Comparison of ENCODE assay signal across 8 cellular contexts in the genomic region with DNA sequence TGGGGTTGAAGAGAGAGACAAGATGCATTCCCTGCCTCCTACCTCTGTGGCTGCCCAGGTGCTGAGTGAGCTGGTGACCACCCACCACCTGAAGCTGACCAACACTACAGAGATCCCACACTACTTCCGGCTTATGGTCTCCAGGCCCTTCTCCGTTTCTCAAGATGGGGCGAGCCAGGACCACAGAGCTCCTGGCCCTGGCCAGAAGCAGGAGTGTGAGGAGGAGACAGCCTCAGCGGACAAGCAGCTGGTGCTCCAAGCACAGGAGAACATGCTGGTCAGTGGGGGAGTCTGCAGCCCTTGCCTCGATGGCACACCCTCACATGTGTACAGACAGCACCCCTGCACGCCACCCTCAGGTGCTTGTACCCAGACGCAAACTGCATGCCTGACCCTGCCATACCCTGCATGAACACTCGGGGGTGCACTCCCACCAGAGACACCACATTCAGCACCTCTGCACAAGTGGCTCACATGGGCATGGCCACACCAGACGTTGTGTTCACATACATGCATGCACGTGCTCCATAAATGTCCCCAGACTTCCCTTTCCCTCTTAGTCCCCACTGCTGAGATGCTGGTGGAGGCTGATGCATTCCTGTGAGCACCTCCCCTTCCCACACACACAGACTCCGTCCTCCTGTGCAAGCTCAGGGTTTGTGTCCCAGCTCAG. TPM values are rescaled to one million over a fixed set of nuclear protein-coding genes. Genes with fewer than 3 reads are reported as not detected.
DNase-seq lines count a peak whose midpoint lies in the region; ATAC-seq and TF ChIP-seq lines count a peak whose summit lies in the region.

No MANE protein-coding gene starts in this region.

- H3K36me3 ChIP-seq in BE2C, result no peaks in the 10 kb centered on the region; the same call in 1 of the 2 replicates

- no peaks in the 10 kb centered on the region for H3K27me3 ChIP-seq in BE2C

- intact Hi-C loops in head of caudate nucleus (cut with DNase I), result no loop called here

- H3K4me3 ChIP-seq in BE2C (ENCODE audit: low read depth, low read length), result no peak overlapping the region

- no peaks in the 10 kb centered on the region for H3K4me1 ChIP-seq in BE2C

- DNase-seq in BE2C (peak; percentile 64), RWPE1 (ENCODE audit: low spot score) (no peak), head of caudate nucleus (peak; percentile 29 to 82 (median 63)), renal cortical epithelial cell (ENCODE audit: low read depth) (peak; percentile 40), NCI-H774 (lab: John Stamatoyannopoulos, UW) (no peak)
- peak; percentile 89 for DNase-seq in activated effector memory CD4-positive, alpha-beta T cell treated with anti-CD3 and anti-CD28 coated beads, Interleukin-2, amount 50 U/mL, for 16 hours

- TF ChIP-seq CTCF in BE2C (IDR thresholded peaks at IDR 0.05; ENCODE audit: low read depth, low read length) (peak; percentile 66), RWPE1 (conservative IDR thresholded peaks at IDR 0.05; ENCODE audit: low read depth) (peak; percentile 51)

- peak; percentile 66 for ATAC-seq in GM18870 (IDR thresholded peaks at IDR 0.05; ENCODE audit: unreplicated experiment)
- ATAC-seq in HG03139 (IDR thresholded peaks at IDR 0.05; ENCODE audit: unreplicated experiment), result peak; percentile 53

- no peak overlapping the region for H3K27ac ChIP-seq in RWPE1

- H3K9me3 ChIP-seq in BE2C, result no peaks in the 10 kb centered on the region

- POLR2A ChIA-PET in RWPE1 (lab: Yijun Ruan, JAX; ENCODE audit: low non-redundant PET), result no interaction called here

- CTCF ChIA-PET in RWPE1 (lab: Yijun Ruan, JAX), result interaction anchor here (0.6 to 1.3 kb wide), 4 partner anchors 70 to 130 kb away, joined by 3 to 4 read pairs (median 4); no protein-coding TSS in a partner anchor

RNA-seq across cellular contexts. Expression of gene ACAA1, which starts 19.0 kb away (rescaled TPM):
- 40.7 TPM for polyA plus RNA-seq in BE2C (2012; ENCODE audit: insufficient read depth, insufficient read length, low read depth)
- total RNA-seq in renal cortical epithelial cell, result 22.7 and 55.0 TPM in 2 replicates

RNA-seq across cellular contexts. Expression of gene MYD88, which starts 20.6 kb away (rescaled TPM):
- 9.3 TPM for polyA plus RNA-seq in BE2C (2012; ENCODE audit: insufficient read depth, insufficient read length, low read depth)
- total RNA-seq in renal cortical epithelial cell, result 22.7 and 28.7 TPM in 2 replicates

RNA-seq across cellular contexts. Expression of gene OXSR1, which starts 47.5 kb away (rescaled TPM):
- polyA plus RNA-seq in BE2C (2012; ENCODE audit: insufficient read depth, insufficient read length, low read depth), result 11.0 TPM
- 66.0 and 73.8 TPM in 2 replicates for total RNA-seq in renal cortical epithelial cell

Comparison
In these comparisons a context has a peak if more than half of its experiments do, and no peak if none do; other contexts are left out.
1. DNase-seq: peak in BE2C (single experiment), activated effector memory CD4-positive, alpha-beta T cell treated with anti-CD3 and anti-CD28 coated beads, Interleukin-2, amount 50 U/mL, for 16 hours (single experiment), head of caudate nucleus (42 of 42) and renal cortical epithelial cell (single experiment); none in RWPE1 (single experiment) and NCI-H774 (single experiment).